Comparison of ENCODE assay signal across 23 cellular contexts in genomic region chr5:124647393-124647792, GRCh38.
"Had no signal": no experiment of that assay in that cellular context is flagged by ENCODE, and none has a peak within 500 bp of the region (broad histone marks: within the 10 kb centered on the region; RNA-seq: fewer than 3 reads in every experiment).

No MANE protein-coding gene starts in this region.

- H3K4me3 Mint-ChIP-seq: activated CD4-positive, alpha-beta memory T cell treated with anti-CD3 and anti-CD28 coated beads, Interleukin-2, amount 10 ng/mL, durations not matched to agents 7 days and 5 days; activated naive CD4-positive, alpha-beta T cell treated with anti-CD3 and anti-CD28 coated beads, Interleukin-2, amount 10 ng/mL, durations not matched to agents 7 days and 5 days; activated naive CD8-positive, alpha-beta T cell treated with anti-CD3 and anti-CD28 coated beads, Interleukin-2, amount 50 U/mL, for 24 hours; activated T-cell treated with anti-CD3 and anti-CD28 coated beads, Interleukin-2, amount 50 U/mL, for 4 hours; central memory CD8-positive, alpha-beta T cell; stimulated activated naive CD8-positive, alpha-beta T cell treated with anti-CD3 and anti-CD28 coated beads, Interleukin-15, Interleukin-2, amounts not matched to agents 100 ng/mL and 50 ng/mL, for 24 hours; T-helper 2 cell treated with Interferon-gamma antibody and Interleukin-4, amounts not matched to agents 5 μg/mL and 100 μg/mL, for 36 hours; type B pancreatic cell had no signal

- H3K27me3 ChIP-seq: brain microvascular endothelial cell, colonic mucosa, suprapubic skin had no signal

- H3K36me3 Mint-ChIP-seq: activated naive CD4-positive, alpha-beta T cell treated with anti-CD3 and anti-CD28 coated beads, Interleukin-2, amount 10 ng/mL, durations not matched to agents 7 days and 5 days had no signal

- H3K4me1 ChIP-seq: parathyroid adenoma had no signal

- H3K27ac Mint-ChIP-seq: activated CD4-positive, alpha-beta memory T cell treated with anti-CD3 and anti-CD28 coated beads, Interleukin-2, amount 10 ng/mL, durations not matched to agents 7 days and 5 days; activated naive CD4-positive, alpha-beta T cell treated with anti-CD3 and anti-CD28 coated beads, Interleukin-2, amount 10 ng/mL, durations not matched to agents 7 days and 5 days; activated naive CD8-positive, alpha-beta T cell treated with anti-CD3 and anti-CD28 coated beads, Interleukin-2, amount 50 U/mL, for 24 hours; stimulated activated naive CD8-positive, alpha-beta T cell treated with anti-CD3 and anti-CD28 coated beads, Interleukin-15, Interleukin-2, amounts not matched to agents 100 ng/mL and 50 ng/mL, for 24 hours; T-helper 2 cell treated with Interferon-gamma antibody and Interleukin-4, amounts not matched to agents 5 μg/mL and 100 μg/mL, for 36 hours; type B pancreatic cell had no signal

- H3K9me3 Mint-ChIP-seq: activated naive CD4-positive, alpha-beta T cell treated with anti-CD3 and anti-CD28 coated beads, Interleukin-2, amount 10 ng/mL, durations not matched to agents 7 days and 5 days; activated naive CD8-positive, alpha-beta T cell treated with anti-CD3 and anti-CD28 coated beads, Interleukin-2, amount 50 U/mL, for 24 hours; activated T-cell treated with anti-CD3 and anti-CD28 coated beads, Interleukin-2, amount 50 U/mL, for 4 hours; naive B cell; stimulated activated naive CD8-positive, alpha-beta T cell treated with anti-CD3 and anti-CD28 coated beads, Interleukin-15, Interleukin-2, amounts not matched to agents 100 ng/mL and 50 ng/mL, for 24 hours; type B pancreatic cell had no signal

- DNase-seq: activated CD4-positive, alpha-beta memory T cell treated with anti-CD3 and anti-CD28 coated beads, Interleukin-2, amount 10 ng/mL, durations not matched to agents 7 days and 5 days; activated CD4-positive, alpha-beta T cell treated with anti-CD3 and anti-CD28 coated beads for 48 hours; activated CD4-positive, CD25-positive, alpha-beta regulatory T cell; activated CD8-positive, alpha-beta memory T cell treated with anti-CD3 and anti-CD28 coated beads, Interleukin-2, amount 50 U/mL, for 4 hours; activated effector memory CD4-positive, alpha-beta T cell treated with Interleukin-2 at 50 U/mL for 16 hours; activated naive CD4-positive, alpha-beta T cell treated with anti-CD3 and anti-CD28 coated beads, Interleukin-2, amount 10 ng/mL, durations not matched to agents 7 days and 5 days; activated naive CD8-positive, alpha-beta T cell treated with anti-CD3 and anti-CD28 coated beads, Interleukin-2, amount 50 U/mL, for 24 hours; activated T-cell treated with anti-CD3 and anti-CD28 coated beads, Interleukin-2, amount 50 U/mL, for 4 hours; anterior cingulate cortex; brain microvascular endothelial cell; colonic mucosa; heart left ventricle; left lung; mucosa of descending colon; naive B cell; stimulated activated CD4-positive, alpha-beta T cell treated with anti-CD3 and anti-CD28 coated beads, Interleukin-2, amount 100 ng/mL, for 24 hours had no signal

- H2AFZ ChIP-seq: parathyroid adenoma had no signal

- H3K27ac ChIP-seq: brain microvascular endothelial cell, colonic mucosa, heart left ventricle, left lung, neutrophil, parathyroid adenoma, suprapubic skin had no signal

- H3K4me3 ChIP-seq: colonic mucosa, heart left ventricle, left lung, mucosa of descending colon, suprapubic skin had no signal

- H3K9me3 ChIP-seq: colonic mucosa, heart left ventricle, left lung, mucosa of descending colon, neutrophil, suprapubic skin had no signal

- H3K9ac ChIP-seq: parathyroid adenoma had no signal

- H3K79me2 ChIP-seq: parathyroid adenoma had no signal

- ATAC-seq: activated naive CD8-positive, alpha-beta T cell treated with anti-CD3 and anti-CD28 coated beads, Interleukin-2, amount 50 U/mL, for 24 hours; activated T-cell treated with anti-CD3 and anti-CD28 coated beads, Interleukin-2, amount 50 U/mL, for 4 hours; heart left ventricle; left lung; mucosa of descending colon had no signal

- H3K27me3 Mint-ChIP-seq: central memory CD8-positive, alpha-beta T cell; type B pancreatic cell had no signal

- H3K36me3 ChIP-seq: brain microvascular endothelial cell, colonic mucosa, neutrophil had no signal
